Comparison of ENCODE assay signal across 16 cellular contexts in genomic region chr22:42938449-42938848, GRCh38.
DNase-seq lines count a peak whose midpoint lies in the region; ATAC-seq, FAIRE-seq and TF ChIP-seq lines count a peak whose summit lies in the region.
"Had no signal": no experiment of that assay in that cellular context is flagged by ENCODE, and none has a peak within 500 bp of the region (broad histone marks: within the 10 kb centered on the region; RNA-seq: fewer than 3 reads in every experiment).

No MANE protein-coding gene starts in this region.

- peaks cover 58% of the 10 kb centered on the region for H3K4me1 Mint-ChIP-seq in astrocyte (ENCODE audit: low read depth, unreplicated experiment)

- peak overlapping the region; percentile 36 for H3K4me3 Mint-ChIP-seq in astrocyte (ENCODE audit: unreplicated experiment)

- H3K27me3 Mint-ChIP-seq in astrocyte (ENCODE audit: low read depth, unreplicated experiment) = no peaks in the 10 kb centered on the region

- TF ChIP-seq POLR2A in prostate gland (IDR thresholded peaks at IDR 0.05) = no peak

- no peak for FAIRE-seq in astrocyte (lab: Jason Lieb, UNC)
- FAIRE-seq: bronchial epithelial cell had no signal

- H3K4me3 ChIP-seq in ACC112 (ENCODE audit: low read depth, low read length) (no peak overlapping the region), astrocyte (ENCODE audit: insufficient read depth, low read depth, low read length) (no peak overlapping the region), right atrium auricular region (no peak overlapping the region), prostate gland (no peak overlapping the region)

- H3K27ac ChIP-seq in ACC112 (ENCODE audit: low read depth, low read length) = peak overlapping the region; percentile 57; the same call in 1 of the 2 replicates
- no peak overlapping the region for H3K27ac ChIP-seq in astrocyte (ENCODE audit: low read depth, low read length)
- peak overlapping the region; percentile 74 to 77 for H3K27ac ChIP-seq in right atrium auricular region
- H3K27ac ChIP-seq in prostate gland = peak overlapping the region; percentile 80 to 93
- H3K27ac ChIP-seq: WERI-Rb-1 had no signal

- no peak for TF ChIP-seq CTCF in astrocyte (IDR thresholded peaks at IDR 0.05; ENCODE audit: insufficient read depth, low read depth, low read length)
- no peak for TF ChIP-seq CTCF in right atrium auricular region (IDR thresholded peaks at IDR 0.05)
- TF ChIP-seq CTCF in prostate gland (IDR thresholded peaks at IDR 0.05) = no peak

- peaks cover 5% of the 10 kb centered on the region for H3K36me3 Mint-ChIP-seq in astrocyte (ENCODE audit: low read depth, unreplicated experiment)

- H3K79me2 ChIP-seq in ACC112 (ENCODE audit: control insufficient read depth, insufficient read depth, low read length, unreplicated experiment) = peaks cover 61% of the 10 kb centered on the region
- H3K79me2 ChIP-seq in astrocyte (ENCODE audit: insufficient read depth, low read length) = peaks cover 60% of the 10 kb centered on the region

- H3K9ac ChIP-seq in astrocyte (ENCODE audit: low read length) = peak overlapping the region; percentile 17

- whole genome bisulfite sequencing in prostate gland = 45% methylated on average over 7 of the region's 7 CpGs

- H2AFZ ChIP-seq in ACC112 (ENCODE audit: low read length, unreplicated experiment) (no peak overlapping the region), astrocyte (ENCODE audit: low read depth, low read length) (no peak overlapping the region)

- no peaks in the 10 kb centered on the region for H3K9me3 ChIP-seq in astrocyte (ENCODE audit: insufficient read depth, low read depth, low read length)
- H3K9me3 ChIP-seq in right atrium auricular region = no peaks in the 10 kb centered on the region
- H3K9me3 ChIP-seq in prostate gland = no peaks in the 10 kb centered on the region

- H3K27me3 ChIP-seq in ACC112 (ENCODE audit: insufficient read depth, low read length) = no peaks in the 10 kb centered on the region
- H3K27me3 ChIP-seq in astrocyte (ENCODE audit: insufficient read depth, low read length) = no peaks in the 10 kb centered on the region
- no peaks in the 10 kb centered on the region for H3K27me3 ChIP-seq in right atrium auricular region
- no peaks in the 10 kb centered on the region for H3K27me3 ChIP-seq in prostate gland (replicated peaks; ENCODE audit: insufficient read depth)

- peaks cover 29% of the 10 kb centered on the region for H4K20me1 ChIP-seq in astrocyte (ENCODE audit: insufficient read depth, low read length)

- intact Hi-C loops in prostate gland (cut with DNase I) = no loop called here

- ATAC-seq in GM21390 (IDR thresholded peaks at IDR 0.05; ENCODE audit: unreplicated experiment) (no peak), GM21367 (IDR thresholded peaks at IDR 0.05; ENCODE audit: unreplicated experiment) (no peak), HG03025 (IDR thresholded peaks at IDR 0.05; ENCODE audit: low FRiP score, unreplicated experiment) (no peak)

- H3K27ac Mint-ChIP-seq in astrocyte (ENCODE audit: unreplicated experiment) = peak overlapping the region; percentile 95

- peaks cover 53% of the 10 kb centered on the region for H3K4me1 ChIP-seq in ACC112 (ENCODE audit: control insufficient read depth, insufficient read depth, low read length, unreplicated experiment)
- H3K4me1 ChIP-seq in astrocyte (ENCODE audit: insufficient read depth, low read length) = peaks cover 52% of the 10 kb centered on the region
- H3K4me1 ChIP-seq in right atrium auricular region = peaks cover 0 to 91% of the 10 kb centered on the region in 2 donors
- H3K4me1 ChIP-seq in prostate gland (replicated peaks) = peaks cover 55% of the 10 kb centered on the region

- DNase-seq in astrocyte (ENCODE audit: low read depth) (no peak), right atrium auricular region (ENCODE audit: low spot score) (no peak), prostate gland (ENCODE audit: low spot score) (no peak), COLO668 (lab: John Stamatoyannopoulos, UW; ENCODE audit: unreplicated experiment) (no peak)
- DNase-seq: ACHN; activated T-cell treated with anti-CD3 and anti-CD28 coated beads, Interleukin-2, amount 50 U/mL, for 48 hours; DMS53; GOT3; NCI-H1436; NCI-H510A treated with DMSO at 0.1 percent for 48 hours; WERI-Rb-1 had no signal

- H3K9me3 Mint-ChIP-seq in astrocyte (ENCODE audit: unreplicated experiment) = no peaks in the 10 kb centered on the region

- no peak overlapping the region for H3K4me2 ChIP-seq in astrocyte (ENCODE audit: low read length)

- no peaks in the 10 kb centered on the region for H3K36me3 ChIP-seq in ACC112 (ENCODE audit: insufficient read depth, low read length)
- no peaks in the 10 kb centered on the region for H3K36me3 ChIP-seq in astrocyte (ENCODE audit: insufficient read depth, low read length)
- H3K36me3 ChIP-seq in right atrium auricular region = no peaks in the 10 kb centered on the region
- no peaks in the 10 kb centered on the region for H3K36me3 ChIP-seq in prostate gland
- H3K36me3 ChIP-seq: WERI-Rb-1 had no signal
